Comparison of ENCODE assay signal across 1 cellular context in genomic region chr4:56468097-56468422, GRCh38.
TF ChIP-seq lines count a peak whose summit lies in the region.

No MANE protein-coding gene starts in this region.

TF ChIP-seq in IMR-90, 13 proteins besides CTCF, POLR2A, EP300 and RAD21:
- TF ChIP-seq, protein P1, sequence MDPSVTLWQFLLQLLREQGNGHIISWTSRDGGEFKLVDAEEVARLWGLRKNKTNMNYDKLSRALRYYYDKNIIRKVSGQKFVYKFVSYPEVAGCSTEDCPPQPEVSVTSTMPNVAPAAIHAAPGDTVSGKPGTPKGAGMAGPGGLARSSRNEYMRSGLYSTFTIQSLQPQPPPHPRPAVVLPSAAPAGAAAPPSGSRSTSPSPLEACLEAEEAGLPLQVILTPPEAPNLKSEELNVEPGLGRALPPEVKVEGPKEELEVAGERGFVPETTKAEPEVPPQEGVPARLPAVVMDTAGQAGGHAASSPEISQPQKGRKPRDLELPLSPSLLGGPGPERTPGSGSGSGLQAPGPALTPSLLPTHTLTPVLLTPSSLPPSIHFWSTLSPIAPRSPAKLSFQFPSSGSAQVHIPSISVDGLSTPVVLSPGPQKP (IDR thresholded peaks at IDR 0.05; ENCODE audit: borderline replicate concordance, low read depth, low read length): no peak
- TF ChIP-seq USF2 (IDR thresholded peaks at IDR 0.05; ENCODE audit: low read depth, low read length) (no peak), RCOR1 (IDR thresholded peaks at IDR 0.05; ENCODE audit: insufficient replicate concordance, low read length) (no peak), MXI1 (IDR thresholded peaks at IDR 0.05; ENCODE audit: borderline replicate concordance, low read depth, low read length) (no peak)
